ENCODE assay signal across 20 cellular contexts in genomic region chr2:231518771-231519170, GRCh38. TPM values are rescaled to one million over a fixed set of nuclear protein-coding genes. Genes with fewer than 3 reads are reported as not detected.
A peak's percentile ranks its signal among the peaks of the same experiment; 100 is the strongest.
DNase-seq lines count a peak whose midpoint lies in the region; ATAC-seq and TF ChIP-seq lines count a peak whose summit lies in the region.
"Had no signal": no experiment of that assay in that cellular context is flagged by ENCODE, and none has a peak within 500 bp of the region (broad histone marks: within the 10 kb centered on the region; RNA-seq: fewer than 3 reads in every experiment).

No MANE protein-coding gene starts in this region.

- H4K91ac ChIP-seq in mesenchymal stem cell (ENCODE audit: low read length): peak overlapping the region; percentile 11

- H3K18ac ChIP-seq in mesenchymal stem cell (ENCODE audit: low read depth in 1 of 2, low read length in 2 of 2): no peak overlapping the region

- no peak for ATAC-seq in stimulated activated memory B cell treated with anti-CD40 and anti-IgM and Interleukin-4, amounts not matched to agents 10 μg/mL and 1 μg/mL and 100 μg/mL, for 72 hours
- ATAC-seq: HepG2 had no signal

- H3K27me3 Mint-ChIP-seq in neural crest cell (ENCODE audit: low read depth): peaks cover 2% of the 10 kb centered on the region
- no peaks in the 10 kb centered on the region for H3K27me3 Mint-ChIP-seq in stimulated activated memory B cell treated with anti-CD40 and anti-IgM and Interleukin-4, amounts not matched to agents 10 μg/mL and 1 μg/mL and 100 μg/mL, for 72 hours
- H3K27me3 Mint-ChIP-seq: B cell had no signal

- H3K4me1 Mint-ChIP-seq in neural crest cell: peaks cover 16% of the 10 kb centered on the region
- H3K4me1 Mint-ChIP-seq in stimulated activated memory B cell treated with anti-CD40 and anti-IgM and Interleukin-4, amounts not matched to agents 10 μg/mL and 1 μg/mL and 100 μg/mL, for 72 hours: peaks cover 6% of the 10 kb centered on the region

- H3K4ac ChIP-seq in mesenchymal stem cell (ENCODE audit: low read depth in 1 of 2, low read length in 2 of 2): no peak overlapping the region

- H2BK5ac ChIP-seq in mesenchymal stem cell (ENCODE audit: low read depth, low read length, poor library complexity, severe bottlenecking): no peak overlapping the region

- DNase-seq in SHP77 (lab: John Stamatoyannopoulos, UW): peak; percentile 57 to 77
- no peak for DNase-seq in mesenchymal stem cell
- DNase-seq in neural crest cell (ENCODE audit: low read depth, low spot score): no peak
- DNase-seq in sigmoid colon: peak; percentile 32
- no peak for DNase-seq in NCI-H524 treated with DMSO at 0.1 percent for 48 hours (lab: John Stamatoyannopoulos, UW)
- DNase-seq in AML-193 (lab: John Stamatoyannopoulos, UW): no peak
- DNase-seq: 8988T; CD8-positive, alpha-beta memory T cell; COR-L47; DMS 273 treated with DMSO at 0.1 percent for 48 hours; DMS53; GM23248 had no signal

- no peak overlapping the region for H3K4me2 ChIP-seq in mesenchymal stem cell (ENCODE audit: low read length, poor library complexity, severe bottlenecking)
- H3K4me2 ChIP-seq: BLaER1 treated with 17β-estradiol and CSF1 and Interleukin-3, amounts not matched to agents 10 nM and 100 nM had no signal

- peak overlapping the region; percentile 29 for H3K4me3 Mint-ChIP-seq in neural crest cell
- H3K4me3 Mint-ChIP-seq in stimulated activated memory B cell treated with anti-CD40 and anti-IgM and Interleukin-4, amounts not matched to agents 10 μg/mL and 1 μg/mL and 100 μg/mL, for 72 hours: no peak overlapping the region
- H3K4me3 Mint-ChIP-seq: B cell had no signal

- H3K36me3 ChIP-seq in mesenchymal stem cell (ENCODE audit: control insufficient read depth in 1 of 2, insufficient read depth in 2 of 2, low read depth in 1 of 2, low read length in 2 of 2) (no peaks in the 10 kb centered on the region), sigmoid colon (no peaks in the 10 kb centered on the region)
- H3K36me3 ChIP-seq: BLaER1 treated with 17β-estradiol and CSF1 and Interleukin-3, amounts not matched to agents 10 nM and 100 nM; HAP-1 had no signal

- peaks cover 4% of the 10 kb centered on the region for H3K79me1 ChIP-seq in mesenchymal stem cell (replicated peaks; ENCODE audit: low read length, poor library complexity, severe bottlenecking)

- H3K4me1 ChIP-seq in mesenchymal stem cell (ENCODE audit: control insufficient read depth, insufficient read depth, low read depth, low read length): no peaks in the 10 kb centered on the region
- peaks cover 0 to 5% (median 2%) of the 10 kb centered on the region in 4 donors for H3K4me1 ChIP-seq in sigmoid colon

- no peak overlapping the region for H2AFZ ChIP-seq in mesenchymal stem cell (ENCODE audit: low read depth, low read length)
- H2AFZ ChIP-seq: GM23248 had no signal

- H4K8ac ChIP-seq in mesenchymal stem cell (ENCODE audit: low read length): no peak overlapping the region

- no peak for TF ChIP-seq CTCF in neural crest cell (conservative IDR thresholded peaks at IDR 0.05)
- no peak for TF ChIP-seq CTCF in sigmoid colon (IDR thresholded peaks at IDR 0.05)

- no peak overlapping the region for H3K14ac ChIP-seq in mesenchymal stem cell (ENCODE audit: low read length in 2 of 2)

- H3K4me3 ChIP-seq in mesenchymal stem cell (ENCODE audit: insufficient read depth in 1 of 2, low read depth in 1 of 2, low read length in 2 of 2) (no peak overlapping the region), sigmoid colon (no peak overlapping the region)
- H3K4me3 ChIP-seq: BLaER1 treated with 17β-estradiol and CSF1 and Interleukin-3, amounts not matched to agents 10 nM and 100 nM; GM23248; HAP-1 had no signal

- H3K9me3 Mint-ChIP-seq in neural crest cell: no peaks in the 10 kb centered on the region
- no peaks in the 10 kb centered on the region for H3K9me3 Mint-ChIP-seq in stimulated activated memory B cell treated with anti-CD40 and anti-IgM and Interleukin-4, amounts not matched to agents 10 μg/mL and 1 μg/mL and 100 μg/mL, for 72 hours
- H3K9me3 Mint-ChIP-seq: CD8-positive, alpha-beta memory T cell had no signal

- no peak overlapping the region for H2BK120ac ChIP-seq in mesenchymal stem cell (ENCODE audit: low read depth, low read length)

- H3K27ac ChIP-seq in mesenchymal stem cell (ENCODE audit: low read length, poor library complexity, severe bottlenecking): no peak overlapping the region
- no peak overlapping the region for H3K27ac ChIP-seq in sigmoid colon
- H3K27ac ChIP-seq: BLaER1 treated with 17β-estradiol and CSF1 and Interleukin-3, amounts not matched to agents 10 nM and 100 nM; GM23248 had no signal

- H3K23ac ChIP-seq in mesenchymal stem cell (ENCODE audit: low read length in 2 of 2): no peak overlapping the region

- H3K27me3 ChIP-seq in mesenchymal stem cell (ENCODE audit: control insufficient read depth in 1 of 2, insufficient read depth in 1 of 2, low read length in 2 of 2) (peaks cover 0 to 11% of the 10 kb centered on the region in 2 experiments), sigmoid colon (no peaks in the 10 kb centered on the region)

- no peak overlapping the region for H2AK5ac ChIP-seq in mesenchymal stem cell (ENCODE audit: low read length, severe bottlenecking)

- H3K9ac ChIP-seq in mesenchymal stem cell (ENCODE audit: low read length): no peak overlapping the region
- H3K9ac ChIP-seq: GM23248 had no signal

- intact Hi-C loops in sigmoid colon (cut with DNase I): loop anchor here (5.0 kb wide), 1 partner anchor 39 kb away; no protein-coding TSS in a partner anchor

- 98% methylated on average over 5 of the region's 5 CpGs for WGBS in mesenchymal stem cell
- WGBS in sigmoid colon, 2 donors: 64 to 86% methylated on average over 5 of the region's 5 CpGs

- no peak overlapping the region for H2BK12ac ChIP-seq in mesenchymal stem cell (ENCODE audit: low read length in 2 of 2)

- H2BK15ac ChIP-seq in mesenchymal stem cell (ENCODE audit: low read depth, poor library complexity, severe bottlenecking): no peak overlapping the region

- H3K9me3 ChIP-seq in mesenchymal stem cell (ENCODE audit: control insufficient read depth, low read length): no peaks in the 10 kb centered on the region
- no peaks in the 10 kb centered on the region for H3K9me3 ChIP-seq in sigmoid colon
- H3K9me3 ChIP-seq: HAP-1 had no signal

- no peak overlapping the region for H3K27ac Mint-ChIP-seq in neural crest cell (ENCODE audit: unreplicated experiment)
- no peak overlapping the region for H3K27ac Mint-ChIP-seq in stimulated activated memory B cell treated with anti-CD40 and anti-IgM and Interleukin-4, amounts not matched to agents 10 μg/mL and 1 μg/mL and 100 μg/mL, for 72 hours
- H3K27ac Mint-ChIP-seq: B cell had no signal

- no peak for TF ChIP-seq POLR2A in sigmoid colon (IDR thresholded peaks at IDR 0.05)

- TF ChIP-seq EP300 in sigmoid colon (IDR thresholded peaks at IDR 0.05): no peak

- no peaks in the 10 kb centered on the region for H3K36me3 Mint-ChIP-seq in neural crest cell (ENCODE audit: low read depth)
- H3K36me3 Mint-ChIP-seq in stimulated activated memory B cell treated with anti-CD40 and anti-IgM and Interleukin-4, amounts not matched to agents 10 μg/mL and 1 μg/mL and 100 μg/mL, for 72 hours: no peaks in the 10 kb centered on the region

RNA-seq across cellular contexts. Expression of gene NMUR1, which starts 11.5 kb away (rescaled TPM):
- 0.14 TPM for polyA plus RNA-seq in mesenchymal stem cell (2013, experiment 1 of 2)
- 0.15 TPM for polyA plus RNA-seq in mesenchymal stem cell (2013, experiment 2 of 2)
- total RNA-seq in neural crest cell (not detected in 2 replicates), sigmoid colon (under 1 TPM in 3 of 4 donors, not detected in 1; 0.14 to 0.36 (median 0.16) TPM)
- under 1 TPM in 2 of 3 donors, not detected in 1; 0.23 to 0.28 TPM for polyA plus RNA-seq in sigmoid colon
- total RNA-seq: A673, GM23248, H4, HepG2 had no signal
- polyA plus RNA-seq: AG04450, GM23248, HepG2 had no signal

RNA-seq across cellular contexts. Expression of gene NCL, which starts 54.5 kb away (rescaled TPM):
- polyA plus RNA-seq in mesenchymal stem cell (2013, experiment 1 of 2): 256 TPM
- polyA plus RNA-seq in mesenchymal stem cell (2013, experiment 2 of 2): 256 TPM
- 999 and 1,068 TPM in 2 replicates for total RNA-seq in neural crest cell
- 100 to 1,000 TPM; 100 to 227 (median 126) TPM for total RNA-seq in sigmoid colon
- 100 to 1,000 TPM in 2 of 3 donors, 10 to 100 TPM in 1; 82.1 to 273 (median 112) TPM for polyA plus RNA-seq in sigmoid colon

Comparison
In these comparisons a context has a peak if more than half of its experiments do, and no peak if none do; other contexts are left out.
1. DNase-seq: peak in SHP77 (2 of 2) and sigmoid colon (single experiment); none in mesenchymal stem cell (single experiment), neural crest cell (single experiment), NCI-H524 treated with DMSO at 0.1 percent for 48 hours (single experiment) and AML-193 (0 of 2).